Comparison of ENCODE assay signal across 17 cellular contexts in the genomic region with DNA sequence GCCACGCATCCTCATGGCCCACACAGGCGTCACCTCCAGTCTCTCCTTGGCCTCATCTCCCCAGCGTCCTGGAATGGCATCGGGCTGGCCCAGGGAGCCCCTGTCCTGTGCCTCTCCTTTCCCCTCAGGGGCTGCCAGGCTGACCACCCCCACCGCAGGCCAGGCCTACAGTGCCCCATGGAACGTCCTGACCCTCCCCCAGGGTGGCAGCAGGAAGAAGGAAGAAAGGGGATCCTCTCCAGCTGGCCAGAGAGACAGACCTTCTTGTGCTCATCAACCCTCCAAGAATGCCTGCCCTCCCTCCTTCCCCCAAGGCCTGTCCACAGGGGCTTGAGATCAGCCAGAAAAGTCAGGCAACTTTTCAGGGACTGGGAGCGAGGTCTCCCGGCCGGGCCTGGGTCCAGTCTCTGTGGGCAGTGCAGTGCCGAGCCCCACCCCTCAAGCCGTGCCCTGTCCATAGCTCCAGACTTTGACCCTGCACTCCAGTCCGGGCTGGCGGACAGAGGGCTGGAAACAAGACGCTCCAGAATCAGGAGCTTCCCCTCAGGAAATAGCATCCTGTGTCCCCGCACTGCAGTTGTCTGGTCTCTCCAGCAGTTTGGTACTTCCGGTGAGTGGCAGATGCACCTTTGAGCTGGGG. TPM values are rescaled to one million over a fixed set of nuclear protein-coding genes. Genes with fewer than 3 reads are reported as not detected.
"Had no signal": no experiment of that assay in that cellular context is flagged by ENCODE, and none has a peak within 500 bp of the region (broad histone marks: within the 10 kb centered on the region; RNA-seq: fewer than 3 reads in every experiment).

A gene (plus strand): TSS at position 478 of the 640 bp plus-strand sequence. CDS start 4,915 bp downstream, outside the sequence.

- H3K4me1 ChIP-seq: adrenal gland, vagina had no signal

- DNase-seq: activated CD4-positive, alpha-beta T cell treated with anti-CD3 and anti-CD28 coated beads, Interleukin-2, amount 50 U/mL, for 1 hour; activated naive CD4-positive, alpha-beta T cell treated with anti-CD3 and anti-CD28 coated beads, Interleukin-2, amount 50 U/mL, for 16 hours; adrenal gland; cortex of kidney; stimulated activated CD4-positive, alpha-beta T cell treated with anti-CD3 and anti-CD28 coated beads, Interleukin-4, amount 100 ng/mL, for 24 hours; stimulated activated naive CD8-positive, alpha-beta T cell treated with anti-CD3 and anti-CD28 coated beads, Interleukin-15, amount 100 ng/mL, for 72 hours had no signal

- H3K27me3 Mint-ChIP-seq: memory B cell; natural killer cell treated with Interleukin-12 subunit alpha and Interleukin-12 subunit beta and Interleukin-15 and Interleukin-18, amount 100 ng/mL, for 72 hours had no signal

- H3K27ac Mint-ChIP-seq: activated T-helper 2 cell treated with anti-CD3 and anti-CD28 coated beads, Interferon-gamma antibody, Interleukin-2, Interleukin-4, amounts not matched to agents 10 μg/mL and 5 μg/mL and 100 μg/mL, durations not matched to agents 14 hours and 24 hours and 36 hours; memory B cell; natural killer cell treated with Interleukin-12 subunit alpha and Interleukin-12 subunit beta and Interleukin-15 and Interleukin-18, amount 100 ng/mL, for 72 hours; stimulated activated naive CD8-positive, alpha-beta T cell treated with anti-CD3 and anti-CD28 coated beads, Interleukin-15, amount 100 ng/mL, for 72 hours; T-helper 1 cell treated with Interleukin-12 subunit alpha and Interleukin-12 subunit beta and Interleukin-4 antibody, amounts not matched to agents 30 μg/mL and 1 μg/mL, for 36 hours had no signal

- H3K4me1 Mint-ChIP-seq: stimulated activated naive CD8-positive, alpha-beta T cell treated with anti-CD3 and anti-CD28 coated beads, Interleukin-15, amount 100 ng/mL, for 72 hours had no signal

- H3K27ac ChIP-seq: adrenal gland, thoracic aorta, vagina had no signal

- H3K9me3 ChIP-seq: adrenal gland, thoracic aorta, vagina had no signal

- H3K4me3 Mint-ChIP-seq: memory B cell; natural killer cell treated with Interleukin-12 subunit alpha and Interleukin-12 subunit beta and Interleukin-15 and Interleukin-18, amount 100 ng/mL, for 72 hours; stimulated activated naive CD8-positive, alpha-beta T cell treated with anti-CD3 and anti-CD28 coated beads, Interleukin-15, amount 100 ng/mL, for 72 hours; T-helper 1 cell treated with Interleukin-12 subunit alpha and Interleukin-12 subunit beta and Interleukin-4 antibody, amounts not matched to agents 30 μg/mL and 1 μg/mL, for 36 hours had no signal

- H3K36me3 Mint-ChIP-seq: memory B cell; natural killer cell treated with Interleukin-12 subunit alpha and Interleukin-12 subunit beta and Interleukin-15 and Interleukin-18, amount 100 ng/mL, for 72 hours had no signal

- ATAC-seq: natural killer cell treated with Interleukin-12 subunit alpha and Interleukin-12 subunit beta and Interleukin-15 and Interleukin-18, amount 100 ng/mL, for 72 hours; stimulated activated naive CD8-positive, alpha-beta T cell treated with anti-CD3 and anti-CD28 coated beads, Interleukin-15, amount 100 ng/mL, for 72 hours had no signal

- H3K4me3 ChIP-seq: adrenal gland, thoracic aorta, vagina had no signal

- H3K36me3 ChIP-seq: adrenal gland, thoracic aorta, vagina had no signal

- H3K9me3 Mint-ChIP-seq: memory B cell; natural killer cell treated with Interleukin-12 subunit alpha and Interleukin-12 subunit beta and Interleukin-15 and Interleukin-18, amount 100 ng/mL, for 72 hours; stimulated activated naive CD8-positive, alpha-beta T cell treated with anti-CD3 and anti-CD28 coated beads, Interleukin-15, amount 100 ng/mL, for 72 hours had no signal

- H3K27me3 ChIP-seq: adrenal gland, vagina had no signal

RNA-seq across cellular contexts. Expression of the gene that starts here (rescaled TPM):
- total RNA-seq: activated CD8-positive, alpha-beta memory T cell treated with anti-CD3 and anti-CD28 coated beads for 36 hours; activated T-helper 2 cell treated with anti-CD3 and anti-CD28 coated beads, Interferon-gamma antibody, Interleukin-2, Interleukin-4, amounts not matched to agents 10 μg/mL and 5 μg/mL and 100 μg/mL, durations not matched to agents 14 hours and 24 hours and 36 hours; adrenal gland; glomerular endothelial cell; natural killer cell treated with Interleukin-12 subunit alpha and Interleukin-12 subunit beta and Interleukin-15 and Interleukin-18, amount 100 ng/mL, for 72 hours; omental fat pad; pulmonary artery endothelial cell; thoracic aorta; vagina had no signal
- polyA plus RNA-seq: adrenal gland, esophagus had no signal
